In the genomic region with DNA sequence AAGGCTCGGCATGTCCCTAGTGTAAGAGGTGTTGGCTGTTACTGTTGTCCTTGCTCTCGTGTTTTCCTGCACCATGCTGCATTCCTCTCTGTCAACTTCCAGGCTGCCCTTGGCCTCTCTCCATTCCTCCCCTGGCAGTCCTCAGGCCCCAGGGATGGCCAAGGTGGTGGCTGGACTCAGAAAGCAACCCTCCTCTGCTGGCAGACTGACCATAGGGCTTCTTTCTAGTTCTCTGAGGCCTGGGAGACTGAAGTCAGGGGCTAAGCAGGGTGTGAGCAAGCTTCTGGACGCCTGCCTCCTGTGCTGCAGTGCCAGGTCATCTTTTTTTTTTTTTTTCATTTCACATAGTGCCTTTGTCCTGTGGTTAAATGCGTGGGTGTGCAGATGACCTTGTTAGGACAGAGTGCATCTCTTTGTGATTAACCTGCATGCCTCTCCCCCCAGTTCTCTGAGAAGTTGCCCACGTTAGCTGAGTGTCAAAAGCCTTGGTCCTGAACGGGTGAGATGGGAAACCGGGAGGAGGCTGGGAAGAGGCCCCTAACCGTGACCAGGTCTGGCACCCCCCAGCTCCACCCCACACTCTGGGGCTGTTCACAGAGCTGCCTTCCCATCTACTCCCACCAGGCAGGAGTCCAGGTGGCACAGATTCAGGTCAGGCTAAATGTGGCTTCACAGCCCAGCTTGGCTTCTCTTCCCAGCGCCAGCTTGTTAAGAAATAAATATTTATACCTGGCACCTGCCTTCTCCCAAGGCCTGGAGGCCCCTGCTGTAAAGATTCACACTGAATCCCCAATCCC, we compare ENCODE assay signal across 18 cellular contexts.
DNase-seq lines count a peak whose midpoint lies in the region; ATAC-seq, FAIRE-seq and TF ChIP-seq lines count a peak whose summit lies in the region.
"Had no signal": no experiment of that assay in that cellular context is flagged by ENCODE, and none has a peak within 500 bp of the region (broad histone marks: within the 10 kb centered on the region; RNA-seq: fewer than 3 reads in every experiment).

No MANE protein-coding gene starts in this region.

- POLR2A ChIA-PET in MCF 10A (lab: Yijun Ruan, JAX), result no interaction called here

- H4K20me1 ChIP-seq in mammary epithelial cell (ENCODE audit: insufficient read depth, low read length) (no peaks in the 10 kb centered on the region), astrocyte (ENCODE audit: insufficient read depth, low read length) (no peaks in the 10 kb centered on the region)

- no peak for TF ChIP-seq CTCF in MCF 10A (IDR thresholded peaks at IDR 0.05; ENCODE audit: unreplicated experiment)
- TF ChIP-seq CTCF in mammary epithelial cell (conservative IDR thresholded peaks at IDR 0.05 in 1 of 2, IDR thresholded peaks at IDR 0.05 in 1 of 2; ENCODE audit: extremely low read depth in 1 of 2, insufficient read depth in 1 of 2, low read depth in 1 of 2, low read length in 2 of 2), result no peak
- TF ChIP-seq CTCF in astrocyte (IDR thresholded peaks at IDR 0.05; ENCODE audit: insufficient read depth, low read depth, low read length), result no peak
- TF ChIP-seq CTCF in right atrium auricular region (IDR thresholded peaks at IDR 0.05), result no peak
- TF ChIP-seq CTCF in type B pancreatic cell (conservative IDR thresholded peaks at IDR 0.05), result no peak

- H3K36me3 ChIP-seq in mammary epithelial cell (ENCODE audit: insufficient read depth, low read length) (no peaks in the 10 kb centered on the region), astrocyte (ENCODE audit: insufficient read depth, low read length) (no peaks in the 10 kb centered on the region), right atrium auricular region (no peaks in the 10 kb centered on the region)
- H3K36me3 ChIP-seq: gastroesophageal sphincter, SJCRH30 had no signal

- H2AFZ ChIP-seq in mammary epithelial cell (ENCODE audit: low read depth, low read length) (no peak overlapping the region), astrocyte (ENCODE audit: low read depth, low read length) (no peak overlapping the region)

- H3K9me3 Mint-ChIP-seq in MCF 10A (ENCODE audit: unreplicated experiment) (no peaks in the 10 kb centered on the region), astrocyte (ENCODE audit: unreplicated experiment) (peaks cover 5% of the 10 kb centered on the region), type B pancreatic cell (no peaks in the 10 kb centered on the region)
- H3K9me3 Mint-ChIP-seq: activated CD4-positive, alpha-beta T cell treated with anti-CD3 and anti-CD28 coated beads, Interleukin-2, amount 10 ng/mL, durations not matched to agents 7 days and 5 days; activated naive CD8-positive, alpha-beta T cell treated with anti-CD3 and anti-CD28 coated beads, Interleukin-2, amount 50 U/mL, for 24 hours; CD4-positive, alpha-beta memory T cell had no signal

- no peak overlapping the region for H3K27ac ChIP-seq in mammary epithelial cell (ENCODE audit: insufficient read depth, low read depth, low read length)
- no peak overlapping the region for H3K27ac ChIP-seq in astrocyte (ENCODE audit: low read depth, low read length)
- H3K27ac ChIP-seq in right atrium auricular region, result peak overlapping the region; percentile 63 to 80
- H3K27ac ChIP-seq: gastroesophageal sphincter, SJCRH30, skin epidermis had no signal

- WGBS in mammary epithelial cell (ENCODE audit: low coverage, missing lambda C conversion rate), result 7% methylated on average over 8 of the region's 9 CpGs

- ATAC-seq in HG03565 (IDR thresholded peaks at IDR 0.05; ENCODE audit: unreplicated experiment), result no peak
- ATAC-seq: activated naive CD8-positive, alpha-beta T cell treated with anti-CD3 and anti-CD28 coated beads, Interleukin-2, amount 50 U/mL, for 24 hours; activated T-cell treated with anti-CD3 and anti-CD28 coated beads, Interleukin-2, amount 50 U/mL, for 72 hours; gastroesophageal sphincter; GM12878 had no signal

- intact Hi-C loops in MCF 10A (cut with micrococcal nuclease), result no loop called here
- intact Hi-C loops in mammary epithelial cell (cut with micrococcal nuclease), result no loop called here

- dilution Hi-C loops in mammary epithelial cell (cut with HindIII; ENCODE audit: low sequenced_read_pairs), result no loop called here

- FAIRE-seq in astrocyte (lab: Jason Lieb, UNC), result no peak
- FAIRE-seq: GM12878, urothelium cell line had no signal

- no peaks in the 10 kb centered on the region for H3K4me1 Mint-ChIP-seq in MCF 10A (ENCODE audit: insufficient read depth, unreplicated experiment)
- peaks cover 3% of the 10 kb centered on the region for H3K4me1 Mint-ChIP-seq in astrocyte (ENCODE audit: low read depth, unreplicated experiment)
- H3K4me1 Mint-ChIP-seq in type B pancreatic cell (ENCODE audit: unreplicated experiment), result no peaks in the 10 kb centered on the region
- H3K4me1 Mint-ChIP-seq: activated CD4-positive, alpha-beta T cell treated with anti-CD3 and anti-CD28 coated beads, Interleukin-2, amount 10 ng/mL, durations not matched to agents 7 days and 5 days; activated naive CD8-positive, alpha-beta T cell treated with anti-CD3 and anti-CD28 coated beads, Interleukin-2, amount 50 U/mL, for 24 hours had no signal

- H3K4me3 Mint-ChIP-seq in MCF 10A (ENCODE audit: unreplicated experiment), result no peak overlapping the region
- H3K4me3 Mint-ChIP-seq in astrocyte (ENCODE audit: unreplicated experiment), result no peak overlapping the region
- no peak overlapping the region for H3K4me3 Mint-ChIP-seq in type B pancreatic cell
- H3K4me3 Mint-ChIP-seq: activated CD4-positive, alpha-beta T cell treated with anti-CD3 and anti-CD28 coated beads, Interleukin-2, amount 10 ng/mL, durations not matched to agents 7 days and 5 days; activated naive CD8-positive, alpha-beta T cell treated with anti-CD3 and anti-CD28 coated beads, Interleukin-2, amount 50 U/mL, for 24 hours; activated T-cell treated with anti-CD3 and anti-CD28 coated beads, Interleukin-2, amount 50 U/mL, for 72 hours; CD4-positive, alpha-beta memory T cell had no signal

- H3K27me3 Mint-ChIP-seq in MCF 10A (ENCODE audit: insufficient read depth, unreplicated experiment) (peaks cover 69% of the 10 kb centered on the region), astrocyte (ENCODE audit: low read depth, unreplicated experiment) (peaks cover 64% of the 10 kb centered on the region), type B pancreatic cell (peaks cover 49% of the 10 kb centered on the region)

- H3K4me3 ChIP-seq in mammary epithelial cell (replicated peaks in 1 of 3; ENCODE audit: insufficient read depth in 1 of 3, low read depth in 2 of 3, low read length in 3 of 3), result no peak overlapping the region
- no peak overlapping the region for H3K4me3 ChIP-seq in astrocyte (ENCODE audit: insufficient read depth, low read depth, low read length)
- H3K4me3 ChIP-seq in right atrium auricular region, result no peak overlapping the region
- H3K4me3 ChIP-seq: gastroesophageal sphincter, GM12878, SJCRH30, skin epidermis had no signal

- H3K9me3 ChIP-seq in mammary epithelial cell (replicated peaks; ENCODE audit: insufficient read depth, low read length) (no peaks in the 10 kb centered on the region), astrocyte (ENCODE audit: insufficient read depth, low read depth, low read length) (no peaks in the 10 kb centered on the region), right atrium auricular region (no peaks in the 10 kb centered on the region)
- H3K9me3 ChIP-seq: gastroesophageal sphincter, SJCRH30 had no signal

- peak; percentile 26 for DNase-seq in MCF 10A (ENCODE audit: unreplicated experiment)
- DNase-seq in mammary epithelial cell, result no peak
- DNase-seq in astrocyte (ENCODE audit: low read depth), result peak; percentile 10
- no peak for DNase-seq in right atrium auricular region (ENCODE audit: low spot score)
- no peak for DNase-seq in type B pancreatic cell (ENCODE audit: extremely low spot score, unreplicated experiment)
- DNase-seq in NCI-H510A (lab: John Stamatoyannopoulos, UW), result no peak
- DNase-seq in activated T-cell treated with anti-CD3 and anti-CD28 coated beads, Interleukin-2, amount 50 U/mL, for 48 hours, result no peak
- DNase-seq: ACHN; activated CD4-positive, alpha-beta T cell treated with anti-CD3 and anti-CD28 coated beads, Interleukin-2, amount 10 ng/mL, durations not matched to agents 7 days and 5 days; activated naive CD8-positive, alpha-beta T cell treated with anti-CD3 and anti-CD28 coated beads, Interleukin-2, amount 50 U/mL, for 24 hours; activated T-cell treated with anti-CD3 and anti-CD28 coated beads, Interleukin-2, amount 50 U/mL, for 72 hours; CD4-positive, alpha-beta memory T cell; SJCRH30 had no signal

- H3K9ac ChIP-seq in mammary epithelial cell (ENCODE audit: insufficient read depth, low read length) (no peak overlapping the region), astrocyte (ENCODE audit: low read length) (no peak overlapping the region)

- H3K79me2 ChIP-seq in mammary epithelial cell (ENCODE audit: insufficient read depth, low read length), result no peaks in the 10 kb centered on the region
- no peaks in the 10 kb centered on the region for H3K79me2 ChIP-seq in astrocyte (ENCODE audit: insufficient read depth, low read length)

- H3K4me1 ChIP-seq in mammary epithelial cell (ENCODE audit: insufficient read depth, low read length) (no peaks in the 10 kb centered on the region), astrocyte (ENCODE audit: insufficient read depth, low read length) (no peaks in the 10 kb centered on the region), right atrium auricular region (peaks cover 0 to 28% of the 10 kb centered on the region in 2 donors)
- H3K4me1 ChIP-seq: SJCRH30 had no signal

- no peak overlapping the region for H3K4me2 ChIP-seq in mammary epithelial cell (ENCODE audit: insufficient read depth, low read depth, low read length)
- H3K4me2 ChIP-seq in astrocyte (ENCODE audit: low read length), result no peak overlapping the region

- no peaks in the 10 kb centered on the region for H3K27me3 ChIP-seq in mammary epithelial cell (ENCODE audit: insufficient read depth, low read length)
- peaks cover 16% of the 10 kb centered on the region for H3K27me3 ChIP-seq in astrocyte (ENCODE audit: insufficient read depth, low read length)
- H3K27me3 ChIP-seq in right atrium auricular region, result no peaks in the 10 kb centered on the region

- in situ Hi-C loops in mammary epithelial cell (cut with MboI; ENCODE audit: low sequenced_read_pairs in 2 of 2), result loop anchor here in 1 of 2 donors (25.0 kb wide), 1 partner anchor 391 kb away; no protein-coding TSS in a partner anchor

- BruUV-seq in MCF 10A (replicated peaks; lab: Mats Ljungman, UMichigan) (no TSS peak), mammary epithelial cell (replicated peaks; lab: Mats Ljungman, UMichigan) (no TSS peak)

- H3K27ac Mint-ChIP-seq in MCF 10A (ENCODE audit: low read depth, unreplicated experiment) (no peak overlapping the region), astrocyte (ENCODE audit: unreplicated experiment) (no peak overlapping the region), type B pancreatic cell (peak overlapping the region; percentile 84)
- H3K27ac Mint-ChIP-seq: activated CD4-positive, alpha-beta T cell treated with anti-CD3 and anti-CD28 coated beads, Interleukin-2, amount 10 ng/mL, durations not matched to agents 7 days and 5 days; activated naive CD8-positive, alpha-beta T cell treated with anti-CD3 and anti-CD28 coated beads, Interleukin-2, amount 50 U/mL, for 24 hours; activated T-cell treated with anti-CD3 and anti-CD28 coated beads, Interleukin-2, amount 50 U/mL, for 72 hours; CD4-positive, alpha-beta memory T cell had no signal

- CTCF ChIA-PET in MCF 10A (lab: Yijun Ruan, JAX) (interaction anchor here (0.6 to 1.3 kb wide), 6 partner anchors 120 to 936 kb away, joined by 3 to 6 read pairs (median 4); no protein-coding TSS in a partner anchor), mammary epithelial cell (lab: Charles Lee; ENCODE audit: low non-redundant PET) (no interaction called here)

- no peaks in the 10 kb centered on the region for H3K36me3 Mint-ChIP-seq in MCF 10A (ENCODE audit: insufficient read depth, unreplicated experiment)
- no peaks in the 10 kb centered on the region for H3K36me3 Mint-ChIP-seq in astrocyte (ENCODE audit: low read depth, unreplicated experiment)
- no peaks in the 10 kb centered on the region for H3K36me3 Mint-ChIP-seq in type B pancreatic cell
- H3K36me3 Mint-ChIP-seq: CD4-positive, alpha-beta memory T cell had no signal

Comparison
In these comparisons a context has a peak if more than half of its experiments do, and no peak if none do; other contexts are left out.
1. DNase-seq: peak in MCF 10A (single experiment) and astrocyte (single experiment); none in mammary epithelial cell (single experiment), right atrium auricular region (single experiment), type B pancreatic cell (single experiment), NCI-H510A (single experiment) and activated T-cell treated with anti-CD3 and anti-CD28 coated beads, Interleukin-2, amount 50 U/mL, for 48 hours (0 of 2).
2. H3K27ac ChIP-seq: peak in right atrium auricular region (2 of 2); none in mammary epithelial cell (single experiment) and astrocyte (single experiment).